Comparison of ENCODE assay signal across 8 cellular contexts in the genomic region with DNA sequence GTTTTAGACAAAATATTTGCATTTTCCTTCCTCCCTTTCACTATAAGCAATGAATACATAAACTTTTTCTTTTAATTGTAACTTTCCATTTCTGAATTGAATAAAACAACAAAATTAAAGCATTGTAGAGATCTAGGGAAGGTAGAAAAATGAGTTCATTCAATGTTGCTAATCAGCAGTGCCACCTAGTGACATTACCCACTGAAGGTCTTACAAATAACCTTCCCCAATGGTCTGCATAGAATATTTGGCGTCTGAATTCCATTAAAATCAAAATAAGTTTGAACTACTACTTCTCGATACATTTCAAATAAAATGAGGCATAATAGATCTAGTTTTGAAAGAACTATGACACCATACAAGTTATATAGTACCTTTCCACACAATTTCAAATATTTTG. TPM values are rescaled to one million over a fixed set of nuclear protein-coding genes. Genes with fewer than 3 reads are reported as not detected.
DNase-seq lines count a peak whose midpoint lies in the region; ATAC-seq, FAIRE-seq and TF ChIP-seq lines count a peak whose summit lies in the region.

No MANE protein-coding gene starts in this region.

- H3K79me2 ChIP-seq in DOHH2 (ENCODE audit: control insufficient read depth, low read length): no peaks in the 10 kb centered on the region
- no peaks in the 10 kb centered on the region for H3K79me2 ChIP-seq in Karpas-422 (ENCODE audit: low read length)
- H3K79me2 ChIP-seq in astrocyte (ENCODE audit: insufficient read depth, low read length): no peaks in the 10 kb centered on the region

- H3K27ac Mint-ChIP-seq in astrocyte (ENCODE audit: unreplicated experiment): no peak overlapping the region
- no peak overlapping the region for H3K27ac Mint-ChIP-seq in activated CD4-positive, alpha-beta memory T cell treated with anti-CD3 and anti-CD28 coated beads for 36 hours

- CTCF ChIA-PET in activated CD4-positive, alpha-beta memory T cell treated with anti-CD3 and anti-CD28 coated beads for 36 hours (lab: Charles Lee): no interaction called here

- H3F3A ChIP-seq in DOHH2 (ENCODE audit: control insufficient read depth, insufficient read depth): 0 out of 2 replicates have a peak, but pooled peaks cover 5% of the 10 kb centered on the region

- H3K36me3 Mint-ChIP-seq in astrocyte (ENCODE audit: low read depth, unreplicated experiment): peaks cover 7% of the 10 kb centered on the region
- H3K36me3 Mint-ChIP-seq in activated CD4-positive, alpha-beta memory T cell treated with anti-CD3 and anti-CD28 coated beads for 36 hours: peaks cover 53% of the 10 kb centered on the region

- H3K4me3 Mint-ChIP-seq in astrocyte (ENCODE audit: unreplicated experiment): no peak overlapping the region
- no peak overlapping the region for H3K4me3 Mint-ChIP-seq in activated CD4-positive, alpha-beta memory T cell treated with anti-CD3 and anti-CD28 coated beads for 36 hours

- ATAC-seq in HG03095 (IDR thresholded peaks at IDR 0.05; ENCODE audit: unreplicated experiment): no peak

- H3K36me3 ChIP-seq in DOHH2 (ENCODE audit: control insufficient read depth, low read length): peaks cover 82% of the 10 kb centered on the region
- peaks cover 36% of the 10 kb centered on the region; the same call in 1 of the 2 replicates for H3K36me3 ChIP-seq in Karpas-422 (ENCODE audit: insufficient read depth, low read length)
- peaks cover 71% of the 10 kb centered on the region for H3K36me3 ChIP-seq in astrocyte (ENCODE audit: insufficient read depth, low read length)

- no peak for FAIRE-seq in astrocyte (lab: Jason Lieb, UNC)

- no peaks in the 10 kb centered on the region for H3K27me3 Mint-ChIP-seq in astrocyte (ENCODE audit: low read depth, unreplicated experiment)
- no peaks in the 10 kb centered on the region for H3K27me3 Mint-ChIP-seq in activated CD4-positive, alpha-beta memory T cell treated with anti-CD3 and anti-CD28 coated beads for 36 hours

- POLR2A ChIA-PET in activated CD4-positive, alpha-beta memory T cell treated with anti-CD3 and anti-CD28 coated beads for 36 hours (lab: Charles Lee): no interaction called here

- DNase-seq in Karpas-422 (peak; percentile 49), astrocyte (ENCODE audit: low read depth) (peak; percentile 13), medulla oblongata (ENCODE audit: extremely low spot score) (peak; percentile 59), NCI-H226 (no peak)
- no peak for DNase-seq in effector CD4-positive, alpha-beta T cell
- DNase-seq in activated CD4-positive, alpha-beta memory T cell treated with anti-CD3 and anti-CD28 coated beads for 36 hours: no peak

- H2AFZ ChIP-seq in Karpas-422 (ENCODE audit: low read length) (no peak overlapping the region), astrocyte (ENCODE audit: low read depth, low read length) (no peak overlapping the region)

- no peak overlapping the region for H3K4me3 ChIP-seq in DOHH2 (ENCODE audit: low read length)
- H3K4me3 ChIP-seq in Karpas-422 (ENCODE audit: low read length): no peak overlapping the region
- H3K4me3 ChIP-seq in astrocyte (ENCODE audit: insufficient read depth, low read depth, low read length): no peak overlapping the region

- intact Hi-C loops in activated CD4-positive, alpha-beta memory T cell treated with anti-CD3 and anti-CD28 coated beads for 36 hours (cut with micrococcal nuclease): no loop called here

- H3K9me2 ChIP-seq in DOHH2 (replicated peaks; ENCODE audit: control insufficient read depth, low read length): no peaks in the 10 kb centered on the region
- H3K9me2 ChIP-seq in Karpas-422 (replicated peaks; ENCODE audit: insufficient read depth, low read length): no peaks in the 10 kb centered on the region

- TF ChIP-seq CTCF in DOHH2 (IDR thresholded peaks at IDR 0.05; ENCODE audit: low read depth, low read length, poor library complexity, severe bottlenecking) (peak; percentile 53), astrocyte (IDR thresholded peaks at IDR 0.05; ENCODE audit: insufficient read depth, low read depth, low read length) (peak; percentile 48)

- H3K27ac ChIP-seq in DOHH2 (ENCODE audit: low read depth, low read length): no peak overlapping the region
- H3K27ac ChIP-seq in Karpas-422 (ENCODE audit: low read length): no peak overlapping the region
- no peak overlapping the region for H3K27ac ChIP-seq in astrocyte (ENCODE audit: low read depth, low read length)

- H3K9ac ChIP-seq in Karpas-422 (ENCODE audit: low read length) (no peak overlapping the region), astrocyte (ENCODE audit: low read length) (no peak overlapping the region)

- no peaks in the 10 kb centered on the region for H3K4me1 Mint-ChIP-seq in astrocyte (ENCODE audit: low read depth, unreplicated experiment)
- peaks cover 5% of the 10 kb centered on the region for H3K4me1 Mint-ChIP-seq in activated CD4-positive, alpha-beta memory T cell treated with anti-CD3 and anti-CD28 coated beads for 36 hours (ENCODE audit: low read depth)

- H3K9me3 ChIP-seq in DOHH2 (ENCODE audit: control insufficient read depth, insufficient read depth, low read length): no peaks in the 10 kb centered on the region
- H3K9me3 ChIP-seq in Karpas-422 (ENCODE audit: low read length): no peaks in the 10 kb centered on the region
- H3K9me3 ChIP-seq in astrocyte (ENCODE audit: insufficient read depth, low read depth, low read length): no peaks in the 10 kb centered on the region

- H4K20me1 ChIP-seq in DOHH2 (ENCODE audit: control insufficient read depth, insufficient read depth, low read depth, low read length) (no peaks in the 10 kb centered on the region), Karpas-422 (ENCODE audit: insufficient read depth, low read depth, low read length) (no peaks in the 10 kb centered on the region), astrocyte (ENCODE audit: insufficient read depth, low read length) (no peaks in the 10 kb centered on the region)

- no peaks in the 10 kb centered on the region for H3K4me1 ChIP-seq in DOHH2 (ENCODE audit: control insufficient read depth, low read length)
- H3K4me1 ChIP-seq in Karpas-422 (ENCODE audit: low read length): no peaks in the 10 kb centered on the region
- no peaks in the 10 kb centered on the region for H3K4me1 ChIP-seq in astrocyte (ENCODE audit: insufficient read depth, low read length)

- no peak overlapping the region for H3K4me2 ChIP-seq in DOHH2 (ENCODE audit: low read length)
- no peak overlapping the region for H3K4me2 ChIP-seq in Karpas-422 (ENCODE audit: low read depth, low read length, poor library complexity, severe bottlenecking)
- H3K4me2 ChIP-seq in astrocyte (ENCODE audit: low read length): no peak overlapping the region

- no peaks in the 10 kb centered on the region for H3K9me3 Mint-ChIP-seq in astrocyte (ENCODE audit: unreplicated experiment)
- no peaks in the 10 kb centered on the region for H3K9me3 Mint-ChIP-seq in activated CD4-positive, alpha-beta memory T cell treated with anti-CD3 and anti-CD28 coated beads for 36 hours

- H3K27me3 ChIP-seq in DOHH2 (ENCODE audit: control insufficient read depth, low read length) (no peaks in the 10 kb centered on the region), Karpas-422 (ENCODE audit: low read length) (no peaks in the 10 kb centered on the region), astrocyte (ENCODE audit: insufficient read depth, low read length) (no peaks in the 10 kb centered on the region)

RNA-seq across cellular contexts. Expression of a gene that starts 19.6 kb away (rescaled TPM):
- total RNA-seq in Karpas-422 (2014; rRNA removed; shearing (Covaris generic); ENCODE audit: low replicate concordance): 40.3 and 58.3 TPM in 2 replicates
- total RNA-seq in astrocyte: 47.3 and 49.4 TPM in 2 replicates
- total RNA-seq in activated CD4-positive, alpha-beta memory T cell treated with anti-CD3 and anti-CD28 coated beads for 36 hours: 10 to 100 TPM; 85.7 to 89.1 TPM

RNA-seq across cellular contexts. Expression of a gene that starts 32.3 kb away (rescaled TPM):
- total RNA-seq in Karpas-422 (2014; rRNA removed; shearing (Covaris generic); ENCODE audit: low replicate concordance): 2.8 and 5.8 TPM in 2 replicates
- 0.07 and 0.50 TPM in 2 replicates for total RNA-seq in astrocyte
- total RNA-seq in activated CD4-positive, alpha-beta memory T cell treated with anti-CD3 and anti-CD28 coated beads for 36 hours: under 1 TPM in 1 of 2 experiments, not detected in 1; 0.26 TPM

Comparison
In these comparisons a context has a peak if more than half of its experiments do, and no peak if none do; other contexts are left out.
1. DNase-seq: peak in Karpas-422 (single experiment), astrocyte (single experiment) and medulla oblongata (single experiment); none in NCI-H226 (single experiment), effector CD4-positive, alpha-beta T cell (single experiment) and activated CD4-positive, alpha-beta memory T cell treated with anti-CD3 and anti-CD28 coated beads for 36 hours (single experiment).